Comparison of ENCODE assay signal across 1 cellular context in the genomic region with DNA sequence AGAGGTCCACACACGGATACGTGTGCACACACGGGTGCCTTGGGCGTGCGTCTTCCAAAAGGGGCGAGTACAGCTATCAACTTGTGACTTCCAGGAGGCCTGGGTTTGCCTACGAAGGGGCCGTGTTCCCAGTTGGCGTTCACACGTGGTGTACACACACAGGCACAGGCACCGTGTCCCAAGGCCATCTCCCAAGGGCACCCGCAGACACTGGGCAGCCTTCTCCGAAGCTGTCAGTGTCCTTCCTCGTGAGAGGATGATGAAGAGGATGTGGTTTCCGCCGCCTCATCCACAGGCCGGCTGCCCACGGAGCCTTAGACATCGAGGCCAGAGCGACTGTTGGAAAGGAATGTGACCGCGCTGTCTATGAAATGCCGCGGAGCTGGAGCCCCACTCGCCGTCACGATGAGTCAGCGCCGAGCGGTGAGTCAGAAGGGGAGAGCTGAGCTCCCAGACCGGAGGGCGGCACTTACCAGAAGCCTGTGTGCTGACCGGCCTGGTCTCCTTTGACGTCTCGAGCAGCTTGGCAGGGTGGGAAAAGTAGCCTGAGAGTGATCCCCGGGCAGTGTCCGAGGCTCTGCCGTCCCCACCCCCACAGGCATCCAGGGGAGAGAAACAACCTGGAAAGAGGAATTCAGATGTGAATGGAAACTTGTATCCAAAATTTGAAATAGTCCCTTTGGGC.
TF ChIP-seq lines count a peak whose summit lies in the region.

No MANE protein-coding gene starts in this region.

TF ChIP-seq in HepG2, 621 proteins besides CTCF, POLR2A, EP300 and RAD21 (continued from another document and continues in another):
- TF ChIP-seq, protein P1, sequence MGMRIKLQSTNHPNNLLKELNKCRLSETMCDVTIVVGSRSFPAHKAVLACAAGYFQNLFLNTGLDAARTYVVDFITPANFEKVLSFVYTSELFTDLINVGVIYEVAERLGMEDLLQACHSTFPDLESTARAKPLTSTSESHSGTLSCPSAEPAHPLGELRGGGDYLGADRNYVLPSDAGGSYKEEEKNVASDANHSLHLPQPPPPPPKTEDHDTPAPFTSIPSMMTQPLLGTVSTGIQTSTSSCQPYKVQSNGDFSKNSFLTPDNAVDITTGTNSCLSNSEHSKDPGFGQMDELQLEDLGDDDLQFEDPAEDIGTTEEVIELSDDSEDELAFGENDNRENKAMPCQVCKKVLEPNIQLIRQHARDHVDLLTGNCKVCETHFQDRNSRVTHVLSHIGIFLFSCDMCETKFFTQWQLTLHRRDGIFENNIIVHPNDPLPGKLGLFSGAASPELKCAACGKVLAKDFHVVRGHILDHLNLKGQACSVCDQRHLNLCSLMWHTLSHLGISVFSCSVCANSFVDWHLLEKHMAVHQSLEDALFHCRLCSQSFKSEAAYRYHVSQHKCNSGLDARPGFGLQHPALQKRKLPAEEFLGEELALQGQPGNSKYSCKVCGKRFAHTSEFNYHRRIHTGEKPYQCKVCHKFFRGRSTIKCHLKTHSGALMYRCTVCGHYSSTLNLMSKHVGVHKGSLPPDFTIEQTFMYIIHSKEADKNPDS (CRISPR knock-in tag; IDR thresholded peaks at IDR 0.05): no peak
- no peak for TF ChIP-seq NBN (conservative IDR thresholded peaks at IDR 0.05)
- peak; percentile 18 for TF ChIP-seq TEAD3 (CRISPR knock-in tag; optimal IDR thresholded peaks at IDR 0.05; ENCODE audit: borderline replicate concordance)
- no peak for TF ChIP-seq DNMT3B (CRISPR knock-in tag; conservative IDR thresholded peaks at IDR 0.05)
- TF ChIP-seq JUN (CRISPR knock-in tag; IDR thresholded peaks at IDR 0.05): no peak
- TF ChIP-seq FOSL1 (CRISPR knock-in tag; IDR thresholded peaks at IDR 0.05; ENCODE audit: borderline replicate concordance): peak; percentile 43; the same call in 1 of the 2 replicates
- TF ChIP-seq ZNF367 (CRISPR knock-in tag; IDR thresholded peaks at IDR 0.05; ENCODE audit: borderline replicate concordance): no peak
- peak; percentile 32; the same call in 1 of the 2 replicates for TF ChIP-seq POLR2G (IDR thresholded peaks at IDR 0.05; ENCODE audit: low read depth, low read length)
- no peak for TF ChIP-seq GTF3A (CRISPR knock-in tag; conservative IDR thresholded peaks at IDR 0.05)
- TF ChIP-seq NFE2L2 (IDR thresholded peaks at IDR 0.05; ENCODE audit: low read length): peak; percentile 69; the same call in 1 of the 2 replicates
- 0 out of 2 replicates have a peak, but pooled peaks have one; percentile 7 for TF ChIP-seq NFKB2 (CRISPR knock-in tag; IDR thresholded peaks at IDR 0.05; ENCODE audit: borderline replicate concordance)
- TF ChIP-seq ZNF891 (CRISPR knock-in tag; IDR thresholded peaks at IDR 0.05): no peak
- TF ChIP-seq HMG20A (CRISPR knock-in tag; IDR thresholded peaks at IDR 0.05; ENCODE audit: borderline replicate concordance): 0 out of 2 replicates have a peak, but pooled peaks have one; percentile 17
- TF ChIP-seq CCDC6 (CRISPR knock-in tag; IDR thresholded peaks at IDR 0.05): no peak
- TF ChIP-seq HNRNPL (IDR thresholded peaks at IDR 0.05; ENCODE audit: low read depth, low read length): 0 out of 2 replicates have a peak, but pooled peaks have one; percentile 25
- 0 out of 2 replicates have a peak, but pooled peaks have one; percentile 10 for TF ChIP-seq ETV5 (CRISPR knock-in tag; IDR thresholded peaks at IDR 0.05; ENCODE audit: borderline replicate concordance)
- TF ChIP-seq, protein P2, sequence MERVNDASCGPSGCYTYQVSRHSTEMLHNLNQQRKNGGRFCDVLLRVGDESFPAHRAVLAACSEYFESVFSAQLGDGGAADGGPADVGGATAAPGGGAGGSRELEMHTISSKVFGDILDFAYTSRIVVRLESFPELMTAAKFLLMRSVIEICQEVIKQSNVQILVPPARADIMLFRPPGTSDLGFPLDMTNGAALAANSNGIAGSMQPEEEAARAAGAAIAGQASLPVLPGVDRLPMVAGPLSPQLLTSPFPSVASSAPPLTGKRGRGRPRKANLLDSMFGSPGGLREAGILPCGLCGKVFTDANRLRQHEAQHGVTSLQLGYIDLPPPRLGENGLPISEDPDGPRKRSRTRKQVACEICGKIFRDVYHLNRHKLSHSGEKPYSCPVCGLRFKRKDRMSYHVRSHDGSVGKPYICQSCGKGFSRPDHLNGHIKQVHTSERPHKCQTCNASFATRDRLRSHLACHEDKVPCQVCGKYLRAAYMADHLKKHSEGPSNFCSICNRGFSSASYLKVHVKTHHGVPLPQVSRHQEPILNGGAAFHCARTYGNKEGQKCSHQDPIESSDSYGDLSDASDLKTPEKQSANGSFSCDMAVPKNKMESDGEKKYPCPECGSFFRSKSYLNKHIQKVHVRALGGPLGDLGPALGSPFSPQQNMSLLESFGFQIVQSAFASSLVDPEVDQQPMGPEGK (CRISPR knock-in tag; IDR thresholded peaks at IDR 0.05): no peak
- no peak for TF ChIP-seq SCMH1 (CRISPR knock-in tag; IDR thresholded peaks at IDR 0.05; ENCODE audit: borderline replicate concordance)
- peak; percentile 53; the same call in 1 of the 2 replicates for TF ChIP-seq ZNF777 (CRISPR knock-in tag; IDR thresholded peaks at IDR 0.05)
- TF ChIP-seq, protein P3, sequence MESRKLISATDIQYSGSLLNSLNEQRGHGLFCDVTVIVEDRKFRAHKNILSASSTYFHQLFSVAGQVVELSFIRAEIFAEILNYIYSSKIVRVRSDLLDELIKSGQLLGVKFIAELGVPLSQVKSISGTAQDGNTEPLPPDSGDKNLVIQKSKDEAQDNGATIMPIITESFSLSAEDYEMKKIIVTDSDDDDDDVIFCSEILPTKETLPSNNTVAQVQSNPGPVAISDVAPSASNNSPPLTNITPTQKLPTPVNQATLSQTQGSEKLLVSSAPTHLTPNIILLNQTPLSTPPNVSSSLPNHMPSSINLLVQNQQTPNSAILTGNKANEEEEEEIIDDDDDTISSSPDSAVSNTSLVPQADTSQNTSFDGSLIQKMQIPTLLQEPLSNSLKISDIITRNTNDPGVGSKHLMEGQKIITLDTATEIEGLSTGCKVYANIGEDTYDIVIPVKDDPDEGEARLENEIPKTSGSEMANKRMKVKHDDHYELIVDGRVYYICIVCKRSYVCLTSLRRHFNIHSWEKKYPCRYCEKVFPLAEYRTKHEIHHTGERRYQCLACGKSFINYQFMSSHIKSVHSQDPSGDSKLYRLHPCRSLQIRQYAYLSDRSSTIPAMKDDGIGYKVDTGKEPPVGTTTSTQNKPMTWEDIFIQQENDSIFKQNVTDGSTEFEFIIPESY (CRISPR knock-in tag; IDR thresholded peaks at IDR 0.05): peak; percentile 82
- no peak for TF ChIP-seq ZNF33B (CRISPR knock-in tag; IDR thresholded peaks at IDR 0.05)
- TF ChIP-seq, protein P4, sequence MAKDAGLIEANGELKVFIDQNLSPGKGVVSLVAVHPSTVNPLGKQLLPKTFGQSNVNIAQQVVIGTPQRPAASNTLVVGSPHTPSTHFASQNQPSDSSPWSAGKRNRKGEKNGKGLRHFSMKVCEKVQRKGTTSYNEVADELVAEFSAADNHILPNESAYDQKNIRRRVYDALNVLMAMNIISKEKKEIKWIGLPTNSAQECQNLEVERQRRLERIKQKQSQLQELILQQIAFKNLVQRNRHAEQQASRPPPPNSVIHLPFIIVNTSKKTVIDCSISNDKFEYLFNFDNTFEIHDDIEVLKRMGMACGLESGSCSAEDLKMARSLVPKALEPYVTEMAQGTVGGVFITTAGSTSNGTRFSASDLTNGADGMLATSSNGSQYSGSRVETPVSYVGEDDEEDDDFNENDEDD (CRISPR knock-in tag; IDR thresholded peaks at IDR 0.05; ENCODE audit: borderline replicate concordance): no peak; the same call in 1 of the 2 replicates
- TF ChIP-seq NFYB (CRISPR knock-in tag; IDR thresholded peaks at IDR 0.05): no peak
- TF ChIP-seq, protein P5, sequence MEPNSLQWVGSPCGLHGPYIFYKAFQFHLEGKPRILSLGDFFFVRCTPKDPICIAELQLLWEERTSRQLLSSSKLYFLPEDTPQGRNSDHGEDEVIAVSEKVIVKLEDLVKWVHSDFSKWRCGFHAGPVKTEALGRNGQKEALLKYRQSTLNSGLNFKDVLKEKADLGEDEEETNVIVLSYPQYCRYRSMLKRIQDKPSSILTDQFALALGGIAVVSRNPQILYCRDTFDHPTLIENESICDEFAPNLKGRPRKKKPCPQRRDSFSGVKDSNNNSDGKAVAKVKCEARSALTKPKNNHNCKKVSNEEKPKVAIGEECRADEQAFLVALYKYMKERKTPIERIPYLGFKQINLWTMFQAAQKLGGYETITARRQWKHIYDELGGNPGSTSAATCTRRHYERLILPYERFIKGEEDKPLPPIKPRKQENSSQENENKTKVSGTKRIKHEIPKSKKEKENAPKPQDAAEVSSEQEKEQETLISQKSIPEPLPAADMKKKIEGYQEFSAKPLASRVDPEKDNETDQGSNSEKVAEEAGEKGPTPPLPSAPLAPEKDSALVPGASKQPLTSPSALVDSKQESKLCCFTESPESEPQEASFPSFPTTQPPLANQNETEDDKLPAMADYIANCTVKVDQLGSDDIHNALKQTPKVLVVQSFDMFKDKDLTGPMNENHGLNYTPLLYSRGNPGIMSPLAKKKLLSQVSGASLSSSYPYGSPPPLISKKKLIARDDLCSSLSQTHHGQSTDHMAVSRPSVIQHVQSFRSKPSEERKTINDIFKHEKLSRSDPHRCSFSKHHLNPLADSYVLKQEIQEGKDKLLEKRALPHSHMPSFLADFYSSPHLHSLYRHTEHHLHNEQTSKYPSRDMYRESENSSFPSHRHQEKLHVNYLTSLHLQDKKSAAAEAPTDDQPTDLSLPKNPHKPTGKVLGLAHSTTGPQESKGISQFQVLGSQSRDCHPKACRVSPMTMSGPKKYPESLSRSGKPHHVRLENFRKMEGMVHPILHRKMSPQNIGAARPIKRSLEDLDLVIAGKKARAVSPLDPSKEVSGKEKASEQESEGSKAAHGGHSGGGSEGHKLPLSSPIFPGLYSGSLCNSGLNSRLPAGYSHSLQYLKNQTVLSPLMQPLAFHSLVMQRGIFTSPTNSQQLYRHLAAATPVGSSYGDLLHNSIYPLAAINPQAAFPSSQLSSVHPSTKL (CRISPR knock-in tag; IDR thresholded peaks at IDR 0.05): no peak; the same call in 1 of the 2 replicates
- TF ChIP-seq SMC3 (IDR thresholded peaks at IDR 0.05; ENCODE audit: low read length): no peak
- peak; percentile 35; the same call in 1 of the 2 replicates for TF ChIP-seq SALL1 (CRISPR knock-in tag; IDR thresholded peaks at IDR 0.05)
- no peak for TF ChIP-seq ZNF260 (CRISPR knock-in tag; IDR thresholded peaks at IDR 0.05; ENCODE audit: borderline replicate concordance, low read depth)
- TF ChIP-seq FOSL2 (CRISPR knock-in tag; IDR thresholded peaks at IDR 0.05): peak; percentile 97
- peak; percentile 20; the same call in 1 of the 3 replicates for TF ChIP-seq MXI1 (IDR thresholded peaks at IDR 0.05; ENCODE audit: borderline replicate concordance, low read depth, low read length)
- peak; percentile 18 for TF ChIP-seq RBM39 (IDR thresholded peaks at IDR 0.05; ENCODE audit: low read depth, low read length, poor library complexity, severe bottlenecking)
- TF ChIP-seq RXRA (CRISPR knock-in tag; IDR thresholded peaks at IDR 0.05): 0 out of 2 replicates have a peak, but pooled peaks have one; percentile 17
- TF ChIP-seq XRCC5 (optimal IDR thresholded peaks at IDR 0.05; ENCODE audit: low read length): peak; percentile 38
- TF ChIP-seq, protein P6, sequence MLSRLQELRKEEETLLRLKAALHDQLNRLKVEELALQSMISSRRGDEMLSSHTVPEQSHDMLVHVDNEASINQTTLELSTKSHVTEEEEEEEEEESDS (CRISPR knock-in tag; IDR thresholded peaks at IDR 0.05; ENCODE audit: borderline replicate concordance): no peak
- TF ChIP-seq ZNF430 (CRISPR knock-in tag; IDR thresholded peaks at IDR 0.05): no peak
- TF ChIP-seq FOXK1 (CRISPR knock-in tag; IDR thresholded peaks at IDR 0.05; ENCODE audit: borderline replicate concordance, low read depth): no peak
- peak; percentile 17; the same call in 1 of the 2 replicates for TF ChIP-seq ZFX (CRISPR knock-in tag; IDR thresholded peaks at IDR 0.05; ENCODE audit: low read depth)
- TF ChIP-seq, protein P7, sequence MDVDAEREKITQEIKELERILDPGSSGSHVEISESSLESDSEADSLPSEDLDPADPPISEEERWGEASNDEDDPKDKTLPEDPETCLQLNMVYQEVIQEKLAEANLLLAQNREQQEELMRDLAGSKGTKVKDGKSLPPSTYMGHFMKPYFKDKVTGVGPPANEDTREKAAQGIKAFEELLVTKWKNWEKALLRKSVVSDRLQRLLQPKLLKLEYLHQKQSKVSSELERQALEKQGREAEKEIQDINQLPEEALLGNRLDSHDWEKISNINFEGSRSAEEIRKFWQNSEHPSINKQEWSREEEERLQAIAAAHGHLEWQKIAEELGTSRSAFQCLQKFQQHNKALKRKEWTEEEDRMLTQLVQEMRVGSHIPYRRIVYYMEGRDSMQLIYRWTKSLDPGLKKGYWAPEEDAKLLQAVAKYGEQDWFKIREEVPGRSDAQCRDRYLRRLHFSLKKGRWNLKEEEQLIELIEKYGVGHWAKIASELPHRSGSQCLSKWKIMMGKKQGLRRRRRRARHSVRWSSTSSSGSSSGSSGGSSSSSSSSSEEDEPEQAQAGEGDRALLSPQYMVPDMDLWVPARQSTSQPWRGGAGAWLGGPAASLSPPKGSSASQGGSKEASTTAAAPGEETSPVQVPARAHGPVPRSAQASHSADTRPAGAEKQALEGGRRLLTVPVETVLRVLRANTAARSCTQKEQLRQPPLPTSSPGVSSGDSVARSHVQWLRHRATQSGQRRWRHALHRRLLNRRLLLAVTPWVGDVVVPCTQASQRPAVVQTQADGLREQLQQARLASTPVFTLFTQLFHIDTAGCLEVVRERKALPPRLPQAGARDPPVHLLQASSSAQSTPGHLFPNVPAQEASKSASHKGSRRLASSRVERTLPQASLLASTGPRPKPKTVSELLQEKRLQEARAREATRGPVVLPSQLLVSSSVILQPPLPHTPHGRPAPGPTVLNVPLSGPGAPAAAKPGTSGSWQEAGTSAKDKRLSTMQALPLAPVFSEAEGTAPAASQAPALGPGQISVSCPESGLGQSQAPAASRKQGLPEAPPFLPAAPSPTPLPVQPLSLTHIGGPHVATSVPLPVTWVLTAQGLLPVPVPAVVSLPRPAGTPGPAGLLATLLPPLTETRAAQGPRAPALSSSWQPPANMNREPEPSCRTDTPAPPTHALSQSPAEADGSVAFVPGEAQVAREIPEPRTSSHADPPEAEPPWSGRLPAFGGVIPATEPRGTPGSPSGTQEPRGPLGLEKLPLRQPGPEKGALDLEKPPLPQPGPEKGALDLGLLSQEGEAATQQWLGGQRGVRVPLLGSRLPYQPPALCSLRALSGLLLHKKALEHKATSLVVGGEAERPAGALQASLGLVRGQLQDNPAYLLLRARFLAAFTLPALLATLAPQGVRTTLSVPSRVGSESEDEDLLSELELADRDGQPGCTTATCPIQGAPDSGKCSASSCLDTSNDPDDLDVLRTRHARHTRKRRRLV (CRISPR knock-in tag; IDR thresholded peaks at IDR 0.05): no peak
- TF ChIP-seq JUNB (CRISPR knock-in tag; IDR thresholded peaks at IDR 0.05; ENCODE audit: borderline replicate concordance): 0 out of 2 replicates have a peak, but pooled peaks have one; percentile 46
- TF ChIP-seq ZBTB38 (CRISPR knock-in tag; IDR thresholded peaks at IDR 0.05): peak; percentile 91
- TF ChIP-seq SMARCE1 (IDR thresholded peaks at IDR 0.05; ENCODE audit: borderline replicate concordance): no peak
- no peak for TF ChIP-seq HDAC1 (CRISPR knock-in tag; IDR thresholded peaks at IDR 0.05)
- TF ChIP-seq FOXJ3 (CRISPR knock-in tag; IDR thresholded peaks at IDR 0.05; ENCODE audit: borderline replicate concordance): no peak
- TF ChIP-seq NFE2 (CRISPR knock-in tag; IDR thresholded peaks at IDR 0.05): no peak
- TF ChIP-seq GATAD1 (CRISPR knock-in tag; IDR thresholded peaks at IDR 0.05): no peak
- no peak for TF ChIP-seq GPN1 (CRISPR knock-in tag; IDR thresholded peaks at IDR 0.05; ENCODE audit: borderline replicate concordance)
- peak; percentile 19 to 71; a peak in 2 of 4 replicates for TF ChIP-seq MAFK (conservative IDR thresholded peaks at IDR 0.05 in 1 of 2, IDR thresholded peaks at IDR 0.05 in 1 of 2; ENCODE audit: low read length in 2 of 2)
- TF ChIP-seq ZNF670 (CRISPR knock-in tag; IDR thresholded peaks at IDR 0.05; ENCODE audit: borderline replicate concordance): no peak
- TF ChIP-seq GATAD2A (CRISPR knock-in tag; IDR thresholded peaks at IDR 0.05): peak; percentile 38; the same call in 1 of the 2 replicates
- peak; percentile 36; the same call in 1 of the 2 replicates for TF ChIP-seq RARA (CRISPR knock-in tag; IDR thresholded peaks at IDR 0.05)
